23 cellular contexts compared by ENCODE assay signal in genomic region chr6:75176076-75176582, GRCh38. TPM values are rescaled to one million over a fixed set of nuclear protein-coding genes. Genes with fewer than 3 reads are reported as not detected.
"Had no signal": no experiment of that assay in that cellular context is flagged by ENCODE, and none has a peak within 500 bp of the region (broad histone marks: within the 10 kb centered on the region; RNA-seq: fewer than 3 reads in every experiment).

No MANE protein-coding gene starts in this region.

- ATAC-seq: effector memory CD8-positive, alpha-beta T cell; heart right ventricle; left colon; left ventricle myocardium superior; lower lobe of right lung; mucosa of descending colon; natural killer cell treated with Interleukin-12 subunit alpha and Interleukin-12 subunit beta and Interleukin-15 and Interleukin-18, amount 100 ng/mL, for 72 hours; stimulated activated naive B cell treated with anti-CD40 and anti-IgM and Interleukin-4, amounts not matched to agents 10 μg/mL and 1 μg/mL and 100 μg/mL, for 72 hours had no signal

- FAIRE-seq: endometrium, islet of Langerhans, urothelium cell line had no signal

- DNase-seq: cortex of kidney; effector memory CD8-positive, alpha-beta T cell; erythroblast; esophagus squamous epithelium; foreskin melanocyte; glutamatergic neuron; heart right ventricle; hippocampal formation; kidney glomerular epithelial cell; left colon; left ventricle myocardium superior; lower lobe of right lung; mucosa of descending colon; naive B cell; sigmoid colon; stimulated activated CD4-positive, alpha-beta T cell treated with anti-CD3 and anti-CD28 coated beads, Interleukin-2, amount 100 ng/mL, for 24 hours; stimulated activated CD4-positive, alpha-beta T cell treated with anti-CD3 and anti-CD28 coated beads, Interleukin-4, amount 100 ng/mL, for 24 hours; stimulated activated naive B cell treated with anti-CD40 and anti-IgM and Interleukin-4, amounts not matched to agents 10 μg/mL and 1 μg/mL and 100 μg/mL, for 72 hours; upper lobe of left lung had no signal

RNA-seq across cellular contexts. Expression of gene COL12A1, which starts 29.7 kb away (rescaled TPM):
- total RNA-seq: natural killer cell treated with Interleukin-12 subunit alpha and Interleukin-12 subunit beta and Interleukin-15 and Interleukin-18, amount 100 ng/mL, for 72 hours had no signal
